ENCODE assay signal across 8 cellular contexts in the genomic region with DNA sequence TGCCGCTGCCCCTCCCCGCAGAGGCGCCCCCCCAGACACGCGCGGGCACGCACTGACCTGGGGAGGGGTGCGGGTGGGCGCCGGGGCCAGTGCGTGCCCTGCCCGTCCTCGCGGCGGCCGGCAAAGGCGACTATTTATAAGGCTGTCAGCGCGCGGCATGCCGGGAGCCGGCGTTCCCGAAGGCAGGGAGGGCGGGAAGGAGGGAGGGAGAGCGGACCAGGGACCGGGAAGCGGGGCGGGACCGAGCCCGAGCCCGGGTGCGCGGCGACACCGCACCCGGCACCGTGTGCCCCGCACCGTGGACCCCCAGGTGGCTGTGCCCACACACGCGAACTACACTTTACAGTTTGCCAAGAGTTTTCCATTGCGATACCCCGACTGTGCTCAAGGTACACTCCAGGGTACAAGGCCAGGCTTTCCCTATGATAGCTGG. TPM values are rescaled to one million over a fixed set of nuclear protein-coding genes. Genes with fewer than 3 reads are reported as not detected.
DNase-seq lines count a peak whose midpoint lies in the region; ATAC-seq and TF ChIP-seq lines count a peak whose summit lies in the region.

Gene AK1 (minus strand): TSS at position 110 of the 433 bp plus-strand sequence. CDS start 3,058 bp downstream, outside the sequence.

- H4K20me1 ChIP-seq in BLaER1 (no peaks in the 10 kb centered on the region), Karpas-422 (ENCODE audit: insufficient read depth, low read depth, low read length) (no peaks in the 10 kb centered on the region)

- peak in 1 of 4 donors; percentile 45 for TF ChIP-seq POLR2A in esophagus squamous epithelium (IDR thresholded peaks at IDR 0.05)

- peak; percentile 81 for ATAC-seq in mucosa of descending colon
- no peak for ATAC-seq in activated CD4-positive, CD25-positive, alpha-beta regulatory T cell treated with anti-CD3 and anti-CD28 coated beads, Interleukin-2, amount 50 U/mL, for 24 hours

- H3K9me3 ChIP-seq in BLaER1: no peaks in the 10 kb centered on the region
- H3K9me3 ChIP-seq in esophagus squamous epithelium: no peaks in the 10 kb centered on the region
- H3K9me3 ChIP-seq in mucosa of descending colon: no peaks in the 10 kb centered on the region
- H3K9me3 ChIP-seq in Karpas-422 (ENCODE audit: low read length): no peaks in the 10 kb centered on the region

- H3K27me3 ChIP-seq in BLaER1 (peaks cover 23% of the 10 kb centered on the region), esophagus squamous epithelium (no peaks in the 10 kb centered on the region), Karpas-422 (ENCODE audit: low read length) (no peaks in the 10 kb centered on the region)

- H3K36me3 ChIP-seq in BLaER1 (no peaks in the 10 kb centered on the region), esophagus squamous epithelium (peaks cover 0 to under 1% (median 0%) of the 10 kb centered on the region in 3 donors), mucosa of descending colon (ENCODE audit: low read depth) (no peaks in the 10 kb centered on the region), Karpas-422 (ENCODE audit: insufficient read depth, low read length) (no peaks in the 10 kb centered on the region)

- H2AFZ ChIP-seq in Karpas-422 (ENCODE audit: low read length): no peak within 1 kb of the TSS

- peak within 1 kb of the TSS; percentile 89 for H3K4me3 Mint-ChIP-seq in type B pancreatic cell

- intact Hi-C loops in esophagus squamous epithelium (cut with DNase I): loop anchor here (10.0 kb wide), 1 partner anchor 143 kb away; the partner anchor contains the start of gene TOR2A
- intact Hi-C loops in mucosa of descending colon (cut with DNase I, micrococcal nuclease): loop anchor here in 1 of 2 donors (10.0 kb wide), 1 partner anchor 143 kb away; the partner anchor contains the start of gene TOR2A

- H3K36me3 Mint-ChIP-seq in type B pancreatic cell: no peaks in the 10 kb centered on the region

- H3K4me1 ChIP-seq in BLaER1 (peaks cover 98% of the 10 kb centered on the region), esophagus squamous epithelium (peaks cover 36 to 57% (median 40%) of the 10 kb centered on the region in 3 donors), mucosa of descending colon (ENCODE audit: low read depth) (peaks cover 32% of the 10 kb centered on the region), Karpas-422 (ENCODE audit: low read length) (0 out of 2 replicates have a peak, but pooled peaks cover 2% of the 10 kb centered on the region)

- H3K4me2 ChIP-seq in BLaER1 (peak within 1 kb of the TSS; percentile 78), Karpas-422 (ENCODE audit: low read depth, low read length, poor library complexity, severe bottlenecking) (no peak within 1 kb of the TSS)

- no peaks in the 10 kb centered on the region for H3K79me2 ChIP-seq in Karpas-422 (ENCODE audit: low read length)

- H3K9ac ChIP-seq in BLaER1 (peak within 1 kb of the TSS; percentile 66), Karpas-422 (ENCODE audit: low read length) (no peak within 1 kb of the TSS)

- H3K27ac ChIP-seq in BLaER1 (peak within 1 kb of the TSS; percentile 65; the same call in 1 of the 2 replicates), esophagus squamous epithelium (peak within 1 kb of the TSS; percentile 78 to 91 (median 83)), Karpas-422 (ENCODE audit: low read length) (no peak within 1 kb of the TSS)

- no peaks in the 10 kb centered on the region for H3K9me2 ChIP-seq in Karpas-422 (replicated peaks; ENCODE audit: insufficient read depth, low read length)

- no peaks in the 10 kb centered on the region for H3K27me3 Mint-ChIP-seq in type B pancreatic cell

- peak within 1 kb of the TSS; percentile 59 for H3K27ac Mint-ChIP-seq in type B pancreatic cell

- H3K4me3 ChIP-seq in BLaER1: peak within 1 kb of the TSS; percentile 55
- H3K4me3 ChIP-seq in esophagus squamous epithelium: peak within 1 kb of the TSS; percentile 55 to 87 (median 60)
- peak within 1 kb of the TSS; percentile 19 for H3K4me3 ChIP-seq in mucosa of descending colon
- H3K4me3 ChIP-seq in Karpas-422 (ENCODE audit: low read length): no peak within 1 kb of the TSS

- H3K9me3 Mint-ChIP-seq in type B pancreatic cell: no peaks in the 10 kb centered on the region

- TF ChIP-seq CTCF in esophagus squamous epithelium (IDR thresholded peaks at IDR 0.05) (no peak), mucosa of descending colon (IDR thresholded peaks at IDR 0.05) (no peak), type B pancreatic cell (conservative IDR thresholded peaks at IDR 0.05) (no peak)

- DNase-seq in HuH-7.5 (ENCODE audit: low spot score) (peak; percentile 80), T1000 (lab: John Stamatoyannopoulos, UW) (peak; percentile 17), esophagus squamous epithelium (lab: John Stamatoyannopoulos, UW) (no peak), mucosa of descending colon (peak; percentile 85 to 88 (median 85)), type B pancreatic cell (ENCODE audit: extremely low spot score, unreplicated experiment) (no peak), Karpas-422 (no peak)

- H3K4me1 Mint-ChIP-seq in type B pancreatic cell (ENCODE audit: unreplicated experiment): peaks cover 15% of the 10 kb centered on the region

- 0% methylated on average over 7 of the region's 44 CpGs; no CpG with 5 or more reads in 1 of the 2 donors for WGBS in esophagus squamous epithelium, 2 donors

RNA-seq across cellular contexts. Expression of gene AK1, which starts in this region (rescaled TPM):
- total RNA-seq in esophagus squamous epithelium (10 to 100 TPM; 11.1 to 36.1 (median 26.8) TPM), mucosa of descending colon (100 to 1,000 TPM in 2 of 3 donors, 10 to 100 TPM in 1; 66.7 to 157 (median 106) TPM), type B pancreatic cell (ENCODE audit: low replicate concordance) (35.2 and 59.8 TPM in 2 replicates)
- total RNA-seq in Karpas-422 (2014; rRNA removed; shearing (Covaris generic); ENCODE audit: low replicate concordance): 1.0 and 32.6 TPM in 2 replicates

Comparison
In these comparisons a context has a peak if more than half of its experiments do, and no peak if none do; other contexts are left out.
1. DNase-seq: peak in HuH-7.5 (single experiment), T1000 (single experiment) and mucosa of descending colon (3 of 3); none in esophagus squamous epithelium (single experiment), type B pancreatic cell (single experiment) and Karpas-422 (single experiment).